9 cellular contexts compared by ENCODE assay signal in the genomic region with DNA sequence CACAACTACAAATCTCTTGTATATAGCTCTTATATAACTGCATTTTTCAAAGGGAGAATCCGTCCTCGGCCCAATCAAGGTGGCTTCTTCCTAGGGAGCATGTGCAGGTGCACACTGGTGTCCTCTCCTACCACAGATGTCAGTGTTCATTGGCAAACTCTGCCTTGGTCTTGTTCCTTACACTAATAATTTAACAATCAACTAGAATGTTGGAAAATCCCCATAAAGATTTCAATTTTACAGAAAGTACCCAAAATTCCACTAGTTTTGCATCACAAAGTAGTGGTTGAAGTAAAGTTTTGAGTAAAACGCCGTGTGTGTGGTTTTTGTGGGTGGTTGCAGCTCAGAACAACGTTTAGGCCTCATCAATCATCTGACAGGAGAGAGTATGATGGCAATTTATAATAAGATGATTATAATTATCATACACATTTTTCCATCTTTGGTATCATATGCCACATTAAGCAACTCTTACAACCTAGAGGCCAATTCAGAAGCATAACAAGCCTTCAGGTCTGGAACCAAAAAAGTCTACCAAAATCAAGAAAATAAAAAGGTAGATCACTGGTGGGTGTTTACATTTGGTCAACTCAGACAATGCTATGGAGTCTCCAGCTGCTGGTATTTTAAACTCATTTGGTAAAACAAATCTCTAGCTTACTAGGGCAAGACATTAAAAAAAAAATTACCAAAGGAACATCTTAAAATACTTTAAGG.
DNase-seq lines count a peak whose midpoint lies in the region; ATAC-seq and TF ChIP-seq lines count a peak whose summit lies in the region.
"Had no signal": no experiment of that assay in that cellular context is flagged by ENCODE, and none has a peak within 500 bp of the region (broad histone marks: within the 10 kb centered on the region; RNA-seq: fewer than 3 reads in every experiment).

No MANE protein-coding gene starts in this region.

- CTCF ChIA-PET in Caco-2 (lab: Charles Lee), result interaction anchor here (0.6 kb wide), 1 partner anchor 30 kb away, joined by 5 read pairs; no protein-coding TSS in a partner anchor

- peak; percentile 74 for DNase-seq in activated effector memory CD4-positive, alpha-beta T cell treated with anti-CD3 and anti-CD28 coated beads, Interleukin-2, amount 50 U/mL, for 16 hours
- DNase-seq in activated effector memory CD4-positive, alpha-beta T cell treated with Interleukin-2 at 50 U/mL for 16 hours, result no peak
- DNase-seq in heart left ventricle, result no peak
- no peak for DNase-seq in foreskin melanocyte
- no peak for DNase-seq in Caco-2
- DNase-seq: NCI-H748 treated with DMSO at 0.1 percent for 48 hours had no signal

- peak overlapping the region; percentile 83 for H3K4me3 Mint-ChIP-seq in activated naive CD4-positive, alpha-beta T cell treated with anti-CD3 and anti-CD28 coated beads, Interleukin-2, amount 50 U/mL, for 24 hours
- H3K4me3 Mint-ChIP-seq in Caco-2 (ENCODE audit: unreplicated experiment), result no peak overlapping the region

- POLR2A ChIA-PET in Caco-2 (lab: Charles Lee), result no interaction called here

- H3K36me3 Mint-ChIP-seq in activated naive CD4-positive, alpha-beta T cell treated with anti-CD3 and anti-CD28 coated beads, Interleukin-2, amount 50 U/mL, for 24 hours, result peaks cover 16% of the 10 kb centered on the region
- no peaks in the 10 kb centered on the region for H3K36me3 Mint-ChIP-seq in Caco-2 (ENCODE audit: insufficient read depth, unreplicated experiment)

- H3K36me3 ChIP-seq in urinary bladder (ENCODE audit: insufficient read depth) (no peaks in the 10 kb centered on the region), heart left ventricle (peaks cover 0 to 8% (median 0%) of the 10 kb centered on the region in 9 donors), Caco-2 (ENCODE audit: control insufficient read depth, insufficient read depth, low read length) (no peaks in the 10 kb centered on the region)

- H3K27ac ChIP-seq in urinary bladder (ENCODE audit: low read depth) (peak overlapping the region; percentile 50), heart left ventricle (peak overlapping the region in 1 of 12 donors; percentile 72)

- H3K27ac Mint-ChIP-seq in activated naive CD4-positive, alpha-beta T cell treated with anti-CD3 and anti-CD28 coated beads, Interleukin-2, amount 50 U/mL, for 24 hours, result peak overlapping the region; percentile 99
- H3K27ac Mint-ChIP-seq in Caco-2 (ENCODE audit: unreplicated experiment), result no peak overlapping the region

- no peak for TF ChIP-seq CTCF in heart left ventricle (IDR thresholded peaks at IDR 0.05)
- no peak for TF ChIP-seq CTCF in Caco-2 (IDR thresholded peaks at IDR 0.05; ENCODE audit: insufficient read depth in 1 of 2, low read depth in 1 of 2, low read length in 1 of 2, severe bottlenecking in 1 of 2, unreplicated experiment in 1 of 2)

- intact Hi-C loops in heart left ventricle (cut with DNase I), result no loop called here
- intact Hi-C loops in Caco-2 (cut with micrococcal nuclease; ENCODE audit: unreplicated experiment), result no loop called here

- ATAC-seq in HG03280 (IDR thresholded peaks at IDR 0.05; ENCODE audit: unreplicated experiment) (peak; percentile 56), heart left ventricle (no peak)

- peaks cover 5% of the 10 kb centered on the region for H3K9me3 Mint-ChIP-seq in activated naive CD4-positive, alpha-beta T cell treated with anti-CD3 and anti-CD28 coated beads, Interleukin-2, amount 50 U/mL, for 24 hours
- no peaks in the 10 kb centered on the region for H3K9me3 Mint-ChIP-seq in Caco-2 (ENCODE audit: unreplicated experiment)

- H3K4me3 ChIP-seq in urinary bladder (ENCODE audit: low read depth, low read length) (no peak overlapping the region), heart left ventricle (no peak overlapping the region), Caco-2 (ENCODE audit: low read depth, low read length) (no peak overlapping the region)

- H3K27me3 Mint-ChIP-seq in activated naive CD4-positive, alpha-beta T cell treated with anti-CD3 and anti-CD28 coated beads, Interleukin-2, amount 50 U/mL, for 24 hours, result no peaks in the 10 kb centered on the region
- no peaks in the 10 kb centered on the region for H3K27me3 Mint-ChIP-seq in Caco-2 (ENCODE audit: insufficient read depth, unreplicated experiment)

- BruUV-seq in Caco-2 (replicated peaks; lab: Mats Ljungman, UMichigan), result no TSS peak

- H3K9me3 ChIP-seq in heart left ventricle, result no peaks in the 10 kb centered on the region
- H3K9me3 ChIP-seq in Caco-2, result no peaks in the 10 kb centered on the region

- H3K4me1 ChIP-seq in urinary bladder (ENCODE audit: insufficient read depth), result no peaks in the 10 kb centered on the region
- peaks cover 0 to 64% (median 0%) of the 10 kb centered on the region in 12 donors for H3K4me1 ChIP-seq in heart left ventricle
- H3K4me1 ChIP-seq in Caco-2, result peaks cover 39% of the 10 kb centered on the region

- no peak for TF ChIP-seq POLR2A in heart left ventricle (IDR thresholded peaks at IDR 0.05)

- H3K27me3 ChIP-seq in heart left ventricle, result no peaks in the 10 kb centered on the region
- no peaks in the 10 kb centered on the region for H3K27me3 ChIP-seq in Caco-2 (replicated peaks; ENCODE audit: control insufficient read depth, insufficient read depth, low read length)

- WGBS in urinary bladder, result 70% methylated on average over 5 of the region's 5 CpGs
- 80 to 85% (median 83%) methylated on average over 5 of the region's 5 CpGs for WGBS in heart left ventricle, 4 donors

- H3K4me1 Mint-ChIP-seq in activated naive CD4-positive, alpha-beta T cell treated with anti-CD3 and anti-CD28 coated beads, Interleukin-2, amount 50 U/mL, for 24 hours, result peaks cover 90% of the 10 kb centered on the region
- peaks cover 25% of the 10 kb centered on the region for H3K4me1 Mint-ChIP-seq in Caco-2 (ENCODE audit: low read depth, unreplicated experiment)
